8 cellular contexts compared by ENCODE assay signal in genomic region chr14:23284654-23285529, GRCh38. TPM values are rescaled to one million over a fixed set of nuclear protein-coding genes. Genes with fewer than 3 reads are reported as not detected.
DNase-seq lines count a peak whose midpoint lies in the region; ATAC-seq, FAIRE-seq and TF ChIP-seq lines count a peak whose summit lies in the region.

No MANE protein-coding gene starts in this region.

- no peaks in the 10 kb centered on the region for H3K9me3 ChIP-seq in DND-41 (ENCODE audit: insufficient read depth, low read length, severe bottlenecking)
- no peaks in the 10 kb centered on the region for H3K9me3 ChIP-seq in astrocyte (ENCODE audit: insufficient read depth, low read depth, low read length)

- H3K9me3 Mint-ChIP-seq in astrocyte (ENCODE audit: unreplicated experiment) = no peaks in the 10 kb centered on the region
- no peaks in the 10 kb centered on the region for H3K9me3 Mint-ChIP-seq in stimulated activated naive CD8-positive, alpha-beta T cell treated with anti-CD3 and anti-CD28 coated beads, Interleukin-15, amount 100 ng/mL, for 72 hours

- H3K36me3 ChIP-seq in DND-41 (ENCODE audit: insufficient read depth, low read length) (no peaks in the 10 kb centered on the region; the same call in 1 of the 2 replicates), astrocyte (ENCODE audit: insufficient read depth, low read length) (no peaks in the 10 kb centered on the region)

- H3K4me2 ChIP-seq in DND-41 (ENCODE audit: insufficient read depth, low read length) (peak overlapping the region; percentile 83), astrocyte (ENCODE audit: low read length) (peak overlapping the region; percentile 97)

- H3K4me3 ChIP-seq in DND-41 (ENCODE audit: low read depth in 1 of 2, low read length in 2 of 2) = peak overlapping the region; percentile 82 to 84; a peak in 3 of 4 replicates
- H3K4me3 ChIP-seq in astrocyte (ENCODE audit: insufficient read depth, low read depth, low read length) = peak overlapping the region; percentile 91

- no peak for TF ChIP-seq CTCF in DND-41 (IDR thresholded peaks at IDR 0.05; ENCODE audit: borderline replicate concordance, extremely low read depth, low read length, poor library complexity, severe bottlenecking)
- no peak for TF ChIP-seq CTCF in astrocyte (IDR thresholded peaks at IDR 0.05; ENCODE audit: insufficient read depth, low read depth, low read length)

- H3K4me1 ChIP-seq in DND-41 (ENCODE audit: insufficient read depth, low read length) = peaks cover 24% of the 10 kb centered on the region
- H3K4me1 ChIP-seq in astrocyte (ENCODE audit: insufficient read depth, low read length) = peaks cover 16% of the 10 kb centered on the region

- H3K9ac ChIP-seq in DND-41 (ENCODE audit: low read depth, low read length) (peak overlapping the region; percentile 74), astrocyte (ENCODE audit: low read length) (peak overlapping the region; percentile 90)

- no peaks in the 10 kb centered on the region for H4K20me1 ChIP-seq in DND-41 (ENCODE audit: insufficient read depth, low read length)
- peaks cover 10% of the 10 kb centered on the region for H4K20me1 ChIP-seq in astrocyte (ENCODE audit: insufficient read depth, low read length)

- H3K27ac ChIP-seq in DND-41 (ENCODE audit: low read length) (peak overlapping the region; percentile 76), astrocyte (ENCODE audit: low read depth, low read length) (no peak overlapping the region)

- H2AFZ ChIP-seq in DND-41 (ENCODE audit: low read depth, low read length) (peak overlapping the region; percentile 76), astrocyte (ENCODE audit: low read depth, low read length) (peak overlapping the region; percentile 93)

- no peak for DNase-seq in DND-41
- DNase-seq in KG1 (lab: John Stamatoyannopoulos, UW) = peak; percentile 19
- DNase-seq in astrocyte (ENCODE audit: low read depth) = no peak
- peak; percentile 27 for DNase-seq in inferior parietal cortex (ENCODE audit: extremely low spot score)
- no peak for DNase-seq in stimulated activated naive CD8-positive, alpha-beta T cell treated with anti-CD3 and anti-CD28 coated beads, Interleukin-15, amount 100 ng/mL, for 72 hours
- no peak for DNase-seq in NCI-H1694 treated with DMSO at 0.1 percent for 48 hours (lab: John Stamatoyannopoulos, UW)
- DNase-seq in SKM-1 (lab: John Stamatoyannopoulos, UW; ENCODE audit: unreplicated experiment) = no peak

- H3K36me3 Mint-ChIP-seq in astrocyte (ENCODE audit: low read depth, unreplicated experiment) = peaks cover 3% of the 10 kb centered on the region

- H3K27me3 Mint-ChIP-seq in astrocyte (ENCODE audit: low read depth, unreplicated experiment) = peaks cover 4% of the 10 kb centered on the region
- H3K27me3 Mint-ChIP-seq in stimulated activated naive CD8-positive, alpha-beta T cell treated with anti-CD3 and anti-CD28 coated beads, Interleukin-15, amount 100 ng/mL, for 72 hours = no peaks in the 10 kb centered on the region

- H3K4me1 Mint-ChIP-seq in astrocyte (ENCODE audit: low read depth, unreplicated experiment) = peaks cover 9% of the 10 kb centered on the region
- peaks cover 31% of the 10 kb centered on the region for H3K4me1 Mint-ChIP-seq in stimulated activated naive CD8-positive, alpha-beta T cell treated with anti-CD3 and anti-CD28 coated beads, Interleukin-15, amount 100 ng/mL, for 72 hours

- H3K4me3 Mint-ChIP-seq in astrocyte (ENCODE audit: unreplicated experiment) = peak overlapping the region; percentile 94
- peak overlapping the region; percentile 89 to 94 for H3K4me3 Mint-ChIP-seq in stimulated activated naive CD8-positive, alpha-beta T cell treated with anti-CD3 and anti-CD28 coated beads, Interleukin-15, amount 100 ng/mL, for 72 hours

- no peak for ATAC-seq in DND-41 (ENCODE audit: insufficient read depth, low read depth)
- ATAC-seq in stimulated activated naive CD8-positive, alpha-beta T cell treated with anti-CD3 and anti-CD28 coated beads, Interleukin-15, amount 100 ng/mL, for 72 hours = no peak
- ATAC-seq in HG03565 (IDR thresholded peaks at IDR 0.05; ENCODE audit: unreplicated experiment) = no peak

- H3K79me2 ChIP-seq in DND-41 (ENCODE audit: insufficient read depth, low read length) (peaks cover 23% of the 10 kb centered on the region), astrocyte (ENCODE audit: insufficient read depth, low read length) (peaks cover 20% of the 10 kb centered on the region)

- H3K27ac Mint-ChIP-seq in astrocyte (ENCODE audit: unreplicated experiment) = peak overlapping the region; percentile 62
- peak overlapping the region; percentile 91 to 93 for H3K27ac Mint-ChIP-seq in stimulated activated naive CD8-positive, alpha-beta T cell treated with anti-CD3 and anti-CD28 coated beads, Interleukin-15, amount 100 ng/mL, for 72 hours

- FAIRE-seq in astrocyte (lab: Jason Lieb, UNC) = no peak

- no peaks in the 10 kb centered on the region for H3K27me3 ChIP-seq in DND-41 (ENCODE audit: insufficient read depth, low read length, poor library complexity)
- peaks cover 5% of the 10 kb centered on the region for H3K27me3 ChIP-seq in astrocyte (ENCODE audit: insufficient read depth, low read length)

RNA-seq across cellular contexts. Expression of gene HOMEZ, which starts 1.0 kb away (rescaled TPM):
- total RNA-seq in astrocyte = 13.7 and 16.6 TPM in 2 replicates

RNA-seq across cellular contexts. Expression of gene PPP1R3E, which starts 17.8 kb away (rescaled TPM):
- total RNA-seq in astrocyte = 2.1 and 3.6 TPM in 2 replicates

RNA-seq across cellular contexts. Expression of gene BCL2L2, which starts 21.7 kb away (rescaled TPM):
- 19.6 and 21.4 TPM in 2 replicates for total RNA-seq in astrocyte

RNA-seq across cellular contexts. Expression of gene PABPN1, which starts 36.4 kb away (rescaled TPM):
- total RNA-seq in astrocyte = 147 and 162 TPM in 2 replicates

RNA-seq across cellular contexts. Expression of gene RNF212B, which starts 47.2 kb away (rescaled TPM):
- not detected in 2 replicates for total RNA-seq in astrocyte

Comparison
In these comparisons a context has a peak if more than half of its experiments do, and no peak if none do; other contexts are left out.
1. DNase-seq: peak in KG1 (single experiment) and inferior parietal cortex (single experiment); none in DND-41 (single experiment), astrocyte (single experiment), stimulated activated naive CD8-positive, alpha-beta T cell treated with anti-CD3 and anti-CD28 coated beads, Interleukin-15, amount 100 ng/mL, for 72 hours (0 of 2), NCI-H1694 treated with DMSO at 0.1 percent for 48 hours (single experiment) and SKM-1 (single experiment).